23 cellular contexts compared by ENCODE assay signal in the genomic region with DNA sequence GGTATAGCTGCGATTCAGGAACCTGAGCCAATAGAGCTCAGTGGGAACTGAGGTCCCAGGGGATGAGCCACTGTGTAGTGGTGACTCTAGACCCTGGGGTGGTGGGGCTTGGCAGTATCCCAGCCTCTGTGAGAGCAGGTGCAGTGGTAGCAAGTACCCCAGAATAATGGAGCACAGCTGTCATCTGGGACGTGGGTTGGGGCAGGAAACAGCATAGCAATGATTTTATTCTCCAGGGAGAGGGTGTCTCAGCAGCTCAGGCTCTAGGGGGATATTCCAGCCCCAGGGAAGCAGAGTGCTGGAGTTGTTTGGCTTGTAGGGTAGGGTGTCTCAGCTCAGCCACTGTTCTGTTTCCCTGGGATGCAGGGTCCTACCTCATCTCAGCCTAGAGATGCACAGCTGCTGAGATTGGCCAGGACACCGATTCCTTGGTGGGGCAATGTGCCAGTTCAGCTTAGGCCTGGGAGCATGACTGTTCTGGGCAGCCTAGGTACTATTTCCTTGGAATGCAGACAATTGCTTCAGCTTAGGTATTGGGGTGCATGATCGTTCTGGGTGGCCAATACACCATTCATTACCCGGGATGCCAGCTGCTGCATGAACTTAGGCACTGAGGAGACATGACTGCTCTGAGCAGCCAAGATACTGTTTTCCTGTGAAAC. TPM values are rescaled to one million over a fixed set of nuclear protein-coding genes. Genes with fewer than 3 reads are reported as not detected.
DNase-seq lines count a peak whose midpoint lies in the region; ATAC-seq, FAIRE-seq and TF ChIP-seq lines count a peak whose summit lies in the region.
"Had no signal": no experiment of that assay in that cellular context is flagged by ENCODE, and none has a peak within 500 bp of the region (broad histone marks: within the 10 kb centered on the region; RNA-seq: fewer than 3 reads in every experiment).

No MANE protein-coding gene starts in this region.

- no peak for TF ChIP-seq POLR2A in K562 (conservative IDR thresholded peaks at IDR 0.05)

- H3K36me3 ChIP-seq in SK-N-SH (replicated peaks in 1 of 2; ENCODE audit: control insufficient read depth in 1 of 2, insufficient read depth in 2 of 2, low read length in 1 of 2): no peaks in the 10 kb centered on the region
- no peaks in the 10 kb centered on the region for H3K36me3 ChIP-seq in K562 (ENCODE audit: control insufficient read depth, insufficient read depth, low read length)
- H3K36me3 ChIP-seq: left lung, Peyer's patch, tibial nerve had no signal

- H4K20me1 ChIP-seq in SK-N-SH (ENCODE audit: insufficient read depth) (no peaks in the 10 kb centered on the region), K562 (replicated peaks; ENCODE audit: control insufficient read depth, insufficient read depth, low read length) (no peaks in the 10 kb centered on the region)

- H3K9me2 ChIP-seq in SK-N-SH: no peaks in the 10 kb centered on the region

- H3K27me3 ChIP-seq in SK-N-SH (ENCODE audit: insufficient read depth): no peaks in the 10 kb centered on the region
- H3K27me3 ChIP-seq in K562 (ENCODE audit: control insufficient read depth in 2 of 2, insufficient read depth in 2 of 2, low read length in 2 of 2): no peaks in the 10 kb centered on the region
- H3K27me3 ChIP-seq: left lung, Peyer's patch, tibial nerve had no signal

- H3K9me3 ChIP-seq in SK-N-SH (peaks cover 8% of the 10 kb centered on the region; the same call in 1 of the 2 replicates), K562 (replicated peaks; ENCODE audit: control insufficient read depth, insufficient read depth, low read depth, low read length) (peaks cover 2% of the 10 kb centered on the region)

- ATAC-seq in SK-N-SH treated with all-trans-retinoic acid at 6 μM for 48 hours (peak; percentile 50; the same call in 2 of the 3 replicates), K562 (peak; percentile 15), HG02973 (IDR thresholded peaks at IDR 0.05; ENCODE audit: unreplicated experiment) (no peak), HG03095 (IDR thresholded peaks at IDR 0.05; ENCODE audit: unreplicated experiment) (no peak)
- ATAC-seq: left lung; naive thymus-derived CD8-positive, alpha-beta T cell had no signal

- intact Hi-C loops in K562 (cut with micrococcal nuclease): no loop called here

- TF ChIP-seq CTCF in SK-N-SH (IDR thresholded peaks at IDR 0.05) (no peak), K562 (IDR thresholded peaks at IDR 0.05 in 2 of 3, conservative IDR thresholded peaks at IDR 0.05 in 1 of 3; ENCODE audit: insufficient read depth in 2 of 3, low read depth in 1 of 3, low read length in 3 of 3) (no peak)

- no TSS peak for BruUV-seq in K562 (replicated peaks; lab: Mats Ljungman, UMichigan)

- TF ChIP-seq RAD21 in SK-N-SH (IDR thresholded peaks at IDR 0.05; ENCODE audit: low read length): no peak
- TF ChIP-seq RAD21 in K562 (CRISPR knock-in tag; conservative IDR thresholded peaks at IDR 0.05 in 1 of 2, IDR thresholded peaks at IDR 0.05 in 1 of 2): no peak

- no peak for DNase-seq in SK-N-SH
- DNase-seq in NCI-H1694 treated with DMSO at 0.1 percent for 48 hours (lab: John Stamatoyannopoulos, UW): peak; percentile 23
- DNase-seq in K562 (ENCODE audit: extremely low read depth in 1 of 4, low spot score in 3 of 4): no peak
- no peak for DNase-seq in NCI-H510A treated with DMSO at 0.1 percent for 48 hours (lab: John Stamatoyannopoulos, UW)
- DNase-seq in Kasumi-1 (lab: John Stamatoyannopoulos, UW): no peak
- DNase-seq: activated CD4-positive, alpha-beta T cell treated with anti-CD3 and anti-CD28 coated beads for 48 hours; activated naive CD4-positive, alpha-beta T cell treated with anti-CD3 and anti-CD28 coated beads, Interleukin-2, amount 10 ng/mL, durations not matched to agents 7 days and 5 days; amygdala; C1 segment of cervical spinal cord; dermis blood vessel endothelial cell; immature natural killer cell; left lung; naive thymus-derived CD8-positive, alpha-beta T cell; NK-92 treated with Interleukin-12 subunit alpha and Interleukin-12 subunit beta, amount 100 ng/mL, for 24 hours; Peyer's patch; retina had no signal

- no peak overlapping the region for H3K4me2 ChIP-seq in SK-N-SH
- no peak overlapping the region for H3K4me2 ChIP-seq in K562 (ENCODE audit: insufficient read depth, low read length)

- H3K4me1 ChIP-seq in SK-N-SH (ENCODE audit: control insufficient read depth in 1 of 2, insufficient read depth in 2 of 2, low read depth in 1 of 2, low read length in 1 of 2) (no peaks in the 10 kb centered on the region), K562 (replicated peaks in 1 of 2; ENCODE audit: control insufficient read depth in 2 of 2, insufficient read depth in 2 of 2, low read length in 2 of 2) (peaks cover 2 to 4% of the 10 kb centered on the region in 2 experiments; a peak in 4 of 5 replicates)
- H3K4me1 ChIP-seq: left lung, Peyer's patch, tibial nerve had no signal

- WGBS in SK-N-SH (ENCODE audit: low lambda C conversion rate): 52% methylated on average over 4 of the region's 5 CpGs
- 22% methylated on average over 5 of the region's 5 CpGs for WGBS in K562 (ENCODE audit: insufficient coverage, low coverage, missing lambda C conversion rate)

- no peak overlapping the region for H3K9ac ChIP-seq in SK-N-SH
- no peak overlapping the region for H3K9ac ChIP-seq in K562 (ENCODE audit: insufficient read depth in 1 of 2, low read depth in 2 of 2, low read length in 2 of 2)

- no peak for FAIRE-seq in K562 (lab: Jason Lieb, UNC)
- FAIRE-seq: D721Med, endothelial cell of umbilical vein, H1 had no signal

- in situ Hi-C loops in K562 (cut with MboI): no loop called here

- CTCF ChIA-PET in SK-N-SH (lab: Yijun Ruan, JAX): interaction anchor here (1.4 kb wide), 1 partner anchor 63 kb away, joined by 3 read pairs; no protein-coding TSS in a partner anchor
- CTCF ChIA-PET in K562 (lab: Yijun Ruan, JAX; ENCODE audit: low intra/inter-chr PET ratio): no interaction called here

- POLR2A ChIA-PET in SK-N-SH (lab: Yijun Ruan, JAX) (no interaction called here), K562 (lab: Yijun Ruan, JAX) (interaction anchor here (0.7 to 3.3 kb wide), 3 partner anchors 9 to 550 kb away, joined by 3 to 15 read pairs (median 6); no protein-coding TSS in a partner anchor)

- no peak overlapping the region for H3K27ac ChIP-seq in SK-N-SH (ENCODE audit: low read depth in 2 of 2, low read length in 1 of 2)
- no peak overlapping the region for H3K27ac ChIP-seq in K562 (ENCODE audit: extremely low read depth, low read depth, low read length)
- H3K27ac ChIP-seq: left lung, Peyer's patch, tibial nerve had no signal

- H3K4me3 ChIP-seq in SK-N-SH (ENCODE audit: low read depth in 2 of 2, low read length in 1 of 2): no peak overlapping the region
- H3K4me3 ChIP-seq in K562: no peak overlapping the region
- H3K4me3 ChIP-seq: left lung, Peyer's patch, tibial nerve had no signal

- no peaks in the 10 kb centered on the region for H3K9me1 ChIP-seq in K562 (ENCODE audit: control insufficient read depth, insufficient read depth, low read length)

- H3K79me2 ChIP-seq in SK-N-SH (ENCODE audit: insufficient read depth): no peaks in the 10 kb centered on the region
- H3K79me2 ChIP-seq in K562 (ENCODE audit: control insufficient read depth, insufficient read depth, low read length): no peaks in the 10 kb centered on the region

- H2AFZ ChIP-seq in SK-N-SH (ENCODE audit: low read depth) (no peak overlapping the region), K562 (ENCODE audit: low read depth, low read length) (no peak overlapping the region)

- no peaks in the 10 kb centered on the region for H3F3A ChIP-seq in SK-N-SH (replicated peaks; ENCODE audit: insufficient read depth)

- no peak for TF ChIP-seq EP300 in SK-N-SH (IDR thresholded peaks at IDR 0.05; ENCODE audit: borderline replicate concordance in 1 of 2, low read depth in 1 of 2, low read length in 1 of 2)
- TF ChIP-seq EP300 in K562 (IDR thresholded peaks at IDR 0.05; ENCODE audit: low read length): no peak

TF ChIP-seq in SK-N-SH treated with all-trans-retinoic acid at 6 μM for 48 hours, 23 proteins besides CTCF, POLR2A, EP300 and RAD21 (continues in another document):
- TF ChIP-seq CSDC2 (CRISPR knock-in tag; IDR thresholded peaks at IDR 0.05) (no peak), ZNF70 (CRISPR knock-in tag; IDR thresholded peaks at IDR 0.05) (no peak)

TF ChIP-seq in SK-N-SH, 30 proteins besides CTCF, POLR2A, EP300 and RAD21 (continues in another document):
- TF ChIP-seq RCOR1 (IDR thresholded peaks at IDR 0.05; ENCODE audit: low read length): no peak
- TF ChIP-seq SMC3 (IDR thresholded peaks at IDR 0.05; ENCODE audit: low read depth, low read length): no peak
- TF ChIP-seq ELF1 (IDR thresholded peaks at IDR 0.05): no peak
- no peak for TF ChIP-seq NFIC (IDR thresholded peaks at IDR 0.05; ENCODE audit: borderline replicate concordance)
- TF ChIP-seq RXRA (IDR thresholded peaks at IDR 0.05; ENCODE audit: borderline replicate concordance, low read depth): no peak

TF ChIP-seq in K562, 482 proteins besides CTCF, POLR2A, EP300 and RAD21 (continues in another document):
- TF ChIP-seq ZNF584 (CRISPR knock-in tag; IDR thresholded peaks at IDR 0.05; ENCODE audit: low read depth) (no peak), NRF1 (conservative IDR thresholded peaks at IDR 0.05 in 1 of 2, IDR thresholded peaks at IDR 0.05 in 1 of 2) (no peak)

RNA-seq across cellular contexts. Expression of a gene that starts 34.0 kb away (rescaled TPM):
- polyA plus RNA-seq in SK-N-SH (2012; rRNA removed): 10.5 and 14.5 TPM in 2 replicates
- polyA plus RNA-seq in SK-N-SH (2012; cell fraction: cytosol; rRNA removed): 10.6 and 10.9 TPM in 2 replicates
- 12.9 and 28.1 TPM in 2 replicates for polyA plus RNA-seq in SK-N-SH (2012; cell fraction: nucleus; rRNA removed)
- 74.3 and 181 TPM in 2 replicates for total RNA-seq in K562 (2011; cell fraction: chromatin; rRNA removed; ENCODE audit: low replicate concordance)
- 48.2 and 59.3 TPM in 2 replicates for total RNA-seq in K562 (2011; cell fraction: nucleolus; rRNA removed)
- 75.8 and 76.4 TPM in 2 replicates for total RNA-seq in K562 (2011; cell fraction: nucleoplasm; rRNA removed)
- total RNA-seq in K562 (2014; rRNA removed): 61.1 and 75.3 TPM in 2 replicates
- 84.8 and 96.0 TPM in 2 replicates for total RNA-seq in K562 (2014; rRNA removed; fragmentation: Illumina TruSeq; extraction: Trizol)
- total RNA-seq in K562 (2015; rRNA removed; fragmentation: Illumina TruSeq; extraction: Trizol): 82.3 and 89.0 TPM in 2 replicates
- 104 and 108 TPM in 2 replicates for total RNA-seq in K562 (2021)
- polyA plus RNA-seq in K562 (2011; rRNA removed): 91.5 and 110 TPM in 2 replicates
- 68.3 and 73.2 TPM in 2 replicates for polyA plus RNA-seq in K562 (2011; cell fraction: cytosol; rRNA removed)
- 93.8 and 98.5 TPM in 2 replicates for polyA plus RNA-seq in K562 (2011; cell fraction: nucleus; rRNA removed)
- polyA plus RNA-seq in K562 (2012): 48.9 and 59.8 TPM in 2 replicates
- 96.4 and 110 TPM in 2 replicates for polyA plus RNA-seq in K562 (2014; fragmentation: Illumina TruSeq; extraction: Trizol)
- 10 to 100 TPM; 21.9 to 31.8 TPM for polyA plus RNA-seq in K562 (2014; fragmentation: Nextera tagmentation; extraction: Ambion mirVana)
- polyA plus RNA-seq in K562 (2014; rRNA removed): 72.4 and 72.8 TPM in 2 replicates
- 136 and 137 TPM in 2 replicates for polyA minus RNA-seq in K562 (2011; rRNA and poly(A)+ RNA removed)
- 54.4 and 71.0 TPM in 2 replicates for polyA minus RNA-seq in K562 (2011; cell fraction: cytosol; rRNA and poly(A)+ RNA removed)
- polyA minus RNA-seq in K562 (2011; cell fraction: nucleus; rRNA and poly(A)+ RNA removed): 37.6 and 61.4 TPM in 2 replicates

Comparison
In these comparisons a context has a peak if more than half of its experiments do, and no peak if none do; other contexts are left out.
1. ATAC-seq: peak in SK-N-SH treated with all-trans-retinoic acid at 6 μM for 48 hours (single experiment) and K562 (single experiment); none in HG02973 (single experiment) and HG03095 (single experiment).